13 cellular contexts compared by ENCODE assay signal in genomic region chr1:53265581-53265980, GRCh38.
"Had no signal": no experiment of that assay in that cellular context is flagged by ENCODE, and none has a peak within 500 bp of the region (broad histone marks: within the 10 kb centered on the region; RNA-seq: fewer than 3 reads in every experiment).

No MANE protein-coding gene starts in this region.

- H2AFZ ChIP-seq: neural progenitor cell had no signal

- H3K27me3 Mint-ChIP-seq: naive thymus-derived CD8-positive, alpha-beta T cell had no signal

- H3K27ac Mint-ChIP-seq: neural progenitor cell had no signal

- H3K9me3 ChIP-seq: colonic mucosa, gastrocnemius medialis, heart right ventricle, ovary, right atrium auricular region, sigmoid colon had no signal

- H3K27me3 ChIP-seq: colonic mucosa, gastrocnemius medialis, heart right ventricle, neural progenitor cell, ovary, right atrium auricular region, sigmoid colon had no signal

- H3K9ac ChIP-seq: neural progenitor cell had no signal

- H3K4me2 ChIP-seq: neural progenitor cell had no signal

- H3K9me3 Mint-ChIP-seq: naive thymus-derived CD8-positive, alpha-beta T cell; neural progenitor cell had no signal

- H3K36me3 ChIP-seq: colonic mucosa, gastrocnemius medialis, neural progenitor cell, ovary, right atrium auricular region, sigmoid colon had no signal

- DNase-seq: colonic mucosa; gastrocnemius medialis; heart right ventricle; kidney glomerular epithelial cell; naive thymus-derived CD8-positive, alpha-beta T cell; nucleus accumbens; ovary; sigmoid colon; stimulated activated CD4-positive, alpha-beta T cell treated with anti-CD3 and anti-CD28 coated beads, Interleukin-2, amount 100 ng/mL, for 48 hours; stimulated activated naive CD4-positive, alpha-beta T cell treated with Interleukin-2 at 50 U/mL for 16 hours; trophoblast cell had no signal

- H3K4me1 Mint-ChIP-seq: naive thymus-derived CD8-positive, alpha-beta T cell; neural progenitor cell had no signal

- H3K27ac ChIP-seq: colonic mucosa, gastrocnemius medialis, heart right ventricle, neural progenitor cell, ovary, right atrium auricular region, sigmoid colon had no signal

- H3K4me1 ChIP-seq: colonic mucosa, gastrocnemius medialis, heart right ventricle, neural progenitor cell, right atrium auricular region, sigmoid colon had no signal

- H3K4me3 ChIP-seq: colonic mucosa, gastrocnemius medialis, heart right ventricle, neural progenitor cell, ovary, right atrium auricular region, sigmoid colon had no signal

- ATAC-seq: gastrocnemius medialis; naive thymus-derived CD8-positive, alpha-beta T cell had no signal

- H3K4me3 Mint-ChIP-seq: naive thymus-derived CD8-positive, alpha-beta T cell; neural progenitor cell had no signal
